In genomic region chr18:42813570-42813969, GRCh38 we compare ENCODE assay signal across 29 cellular contexts.
"Had no signal": no experiment of that assay in that cellular context is flagged by ENCODE, and none has a peak within 500 bp of the region (broad histone marks: within the 10 kb centered on the region; RNA-seq: fewer than 3 reads in every experiment).

No MANE protein-coding gene starts in this region.

- H3K27me3 Mint-ChIP-seq: activated CD4-positive, alpha-beta T cell treated with anti-CD3 and anti-CD28 coated beads, Interleukin-2, amount 10 ng/mL, durations not matched to agents 24 days and 14 days; activated CD8-positive, alpha-beta T cell treated with anti-CD3 and anti-CD28 coated beads for 36 hours; activated naive CD8-positive, alpha-beta T cell treated with anti-CD3 and anti-CD28 coated beads for 36 hours; activated T-helper 17 cell treated with anti-CD3 and anti-CD28 coated beads, Interleukin-2, amount 50 U/mL, for 72 hours had no signal

- H3K4me1 Mint-ChIP-seq: activated CD4-positive, alpha-beta T cell treated with anti-CD3 and anti-CD28 coated beads, Interleukin-2, amount 10 ng/mL, durations not matched to agents 24 days and 14 days; activated naive CD8-positive, alpha-beta T cell treated with anti-CD3 and anti-CD28 coated beads for 36 hours; activated T-helper 17 cell treated with anti-CD3 and anti-CD28 coated beads, Interleukin-2, amount 50 U/mL, for 72 hours had no signal

- H3K36me3 Mint-ChIP-seq: activated naive CD8-positive, alpha-beta T cell treated with anti-CD3 and anti-CD28 coated beads for 36 hours had no signal

- H3K27ac Mint-ChIP-seq: activated CD4-positive, alpha-beta T cell treated with anti-CD3 and anti-CD28 coated beads, Interleukin-2, amount 10 ng/mL, durations not matched to agents 24 days and 14 days; activated CD8-positive, alpha-beta T cell treated with anti-CD3 and anti-CD28 coated beads for 36 hours; activated naive CD8-positive, alpha-beta T cell treated with anti-CD3 and anti-CD28 coated beads for 36 hours; activated T-cell treated with anti-CD3 and anti-CD28 coated beads, Interleukin-2, amount 50 U/mL, for 72 hours; activated T-helper 17 cell treated with anti-CD3 and anti-CD28 coated beads, Interleukin-2, amount 50 U/mL, for 72 hours had no signal

- H3K4me3 ChIP-seq: SJCRH30, SK-N-MC had no signal

- H3K9me3 ChIP-seq: SJCRH30 had no signal

- H3K4me3 Mint-ChIP-seq: activated CD4-positive, alpha-beta T cell treated with anti-CD3 and anti-CD28 coated beads, Interleukin-2, amount 10 ng/mL, durations not matched to agents 24 days and 14 days; activated CD8-positive, alpha-beta T cell treated with anti-CD3 and anti-CD28 coated beads for 36 hours; activated naive CD8-positive, alpha-beta T cell treated with anti-CD3 and anti-CD28 coated beads for 36 hours; activated T-cell treated with anti-CD3 and anti-CD28 coated beads, Interleukin-2, amount 50 U/mL, for 72 hours; activated T-helper 17 cell treated with anti-CD3 and anti-CD28 coated beads, Interleukin-2, amount 50 U/mL, for 72 hours had no signal

- H3K27ac ChIP-seq: brain microvascular endothelial cell, SJCRH30, SK-N-MC had no signal

- ATAC-seq: activated CD8-positive, alpha-beta T cell treated with anti-CD3 and anti-CD28 coated beads for 36 hours; activated T-cell treated with anti-CD3 and anti-CD28 coated beads, Interleukin-2, amount 50 U/mL, for 72 hours; activated T-helper 17 cell treated with anti-CD3 and anti-CD28 coated beads, Interleukin-2, amount 50 U/mL, for 72 hours had no signal

- H3K27me3 ChIP-seq: brain microvascular endothelial cell, SJCRH30 had no signal

- DNase-seq: activated CD4-positive, alpha-beta T cell treated with anti-CD3 and anti-CD28 coated beads, Interleukin-2, amount 10 ng/mL, durations not matched to agents 24 days and 14 days; activated CD4-positive, alpha-beta T cell treated with anti-CD3 and anti-CD28 coated beads, Interleukin-2, amount 50 U/mL, for 4 hours; activated CD8-positive, alpha-beta T cell treated with anti-CD3 and anti-CD28 coated beads for 36 hours; activated effector memory CD4-positive, alpha-beta T cell treated with anti-CD3 and anti-CD28 coated beads, Interleukin-2, amount 50 U/mL, for 16 hours; activated naive CD4-positive, alpha-beta T cell; activated naive CD4-positive, alpha-beta T cell treated with anti-CD3 and anti-CD28 coated beads, Interleukin-2, amount 50 U/mL, for 16 hours; activated naive CD8-positive, alpha-beta T cell treated with anti-CD3 and anti-CD28 coated beads for 36 hours; activated T-cell treated with anti-CD3 and anti-CD28 coated beads, Interleukin-2, amount 50 U/mL, for 1 hour; activated T-cell treated with anti-CD3 and anti-CD28 coated beads, Interleukin-2, amount 50 U/mL, for 72 hours; amniotic stem cell; aorta; brain microvascular endothelial cell; central memory CD4-positive, alpha-beta T cell; Karpas-422; KBM-7; MM.1S; MV-4-11; NCI-H1092; NCI-H1436 treated with DMSO at 0.1 percent for 48 hours; NCI-H1694 treated with DMSO at 0.1 percent for 48 hours; NCI-H2029; NCI-H510A; NCI-H526; NCI-H748 treated with DMSO at 0.1 percent for 48 hours; SHP77; SJCRH30; T1000 had no signal

- H3K9me3 Mint-ChIP-seq: activated naive CD8-positive, alpha-beta T cell treated with anti-CD3 and anti-CD28 coated beads for 36 hours had no signal

- H3K4me1 ChIP-seq: SJCRH30 had no signal

- H3K36me3 ChIP-seq: brain microvascular endothelial cell, SJCRH30 had no signal
